20 cellular contexts compared by ENCODE assay signal in genomic region chr16:89525146-89525913, GRCh38. TPM values are rescaled to one million over a fixed set of nuclear protein-coding genes. Genes with fewer than 3 reads are reported as not detected.
DNase-seq lines count a peak whose midpoint lies in the region; ATAC-seq and TF ChIP-seq lines count a peak whose summit lies in the region.
"Had no signal": no experiment of that assay in that cellular context is flagged by ENCODE, and none has a peak within 500 bp of the region (broad histone marks: within the 10 kb centered on the region; RNA-seq: fewer than 3 reads in every experiment).

No MANE protein-coding gene starts in this region.

- DNase-seq in GM10248 (ENCODE audit: extremely low spot score) (peak; percentile 33), GM23338 (ENCODE audit: low spot score) (no peak), astrocyte of the cerebellum (ENCODE audit: low read depth) (no peak), neuronal stem cell (ENCODE audit: low spot score) (no peak), tibial nerve (ENCODE audit: low spot score in 2 of 2) (no peak), NCI-H2171 (lab: John Stamatoyannopoulos, UW) (no peak), NCI-H446 treated with DMSO at 0.1 percent for 48 hours (lab: John Stamatoyannopoulos, UW) (no peak)
- DNase-seq: activated gamma-delta T cell; amygdala; HCEC 1CT; hypothalamus; kidney; NCI-H1694; NCI-H345; stimulated activated CD4-positive, alpha-beta T cell treated with anti-CD3 and anti-CD28 coated beads, Interleukin-1b, Interleukin-23, amount 100 ng/mL, for 48 hours; T-helper 2 cell; uterus had no signal

- no peak overlapping the region for H2BK15ac ChIP-seq in neuronal stem cell (ENCODE audit: low read length)

- H3K36me3 Mint-ChIP-seq in GM23338 (ENCODE audit: low read depth) = peaks cover 77% of the 10 kb centered on the region

- TF ChIP-seq POLR2A in tibial nerve (IDR thresholded peaks at IDR 0.05) = no peak

- H3K4me1 Mint-ChIP-seq in GM23338 = no peaks in the 10 kb centered on the region; the same call in 2 of the 3 replicates

- ATAC-seq in GM23338 = peak; percentile 41
- ATAC-seq in GM18867 (IDR thresholded peaks at IDR 0.05; ENCODE audit: unreplicated experiment) = no peak
- ATAC-seq: activated CD4-positive, CD25-positive, alpha-beta regulatory T cell treated with anti-CD3 and anti-CD28 coated beads, Interleukin-2, amount 50 U/mL, for 24 hours had no signal

- H3K27me3 Mint-ChIP-seq in GM23338 (ENCODE audit: insufficient read depth, low read depth, poor library complexity) = peaks cover 3% of the 10 kb centered on the region

- H2AK5ac ChIP-seq in neuronal stem cell (ENCODE audit: low read depth, low read length) = no peak overlapping the region

- H3K79me1 ChIP-seq in neuronal stem cell (ENCODE audit: low read depth, low read length) = peaks cover 6% of the 10 kb centered on the region

- H3K9ac ChIP-seq in neuronal stem cell (ENCODE audit: low read depth, low read length, poor library complexity) = no peak overlapping the region

- no peak overlapping the region for H4K8ac ChIP-seq in neuronal stem cell (ENCODE audit: low read depth, low read length)

- peaks cover 42% of the 10 kb centered on the region for H3K36me3 ChIP-seq in GM23338 (ENCODE audit: insufficient read depth)
- peaks cover 59 to 96% of the 10 kb centered on the region in 2 donors for H3K36me3 ChIP-seq in neuronal stem cell (replicated peaks in 1 of 2; ENCODE audit: control insufficient read depth in 2 of 2, insufficient read depth in 2 of 2, low read length in 2 of 2)
- peaks cover 10 to 99% (median 22%) of the 10 kb centered on the region in 3 donors for H3K36me3 ChIP-seq in tibial nerve
- H3K36me3 ChIP-seq: uterus had no signal

- TF ChIP-seq EP300 in tibial nerve (IDR thresholded peaks at IDR 0.05) = no peak

- no peak overlapping the region for H2AFZ ChIP-seq in GM23338
- no peak overlapping the region for H2AFZ ChIP-seq in neuronal stem cell (ENCODE audit: low read length)

- POLR2A ChIA-PET in GM10248 (lab: Yijun Ruan, JAX) = no interaction called here

- no peak overlapping the region for H3K14ac ChIP-seq in neuronal stem cell (ENCODE audit: low read length)

- H3K23ac ChIP-seq in neuronal stem cell (ENCODE audit: low read depth, low read length, poor library complexity) = peak overlapping the region; percentile 27

- H3K4me3 ChIP-seq in GM23338 (no peak overlapping the region), astrocyte of the cerebellum (ENCODE audit: low read depth, low read length) (no peak overlapping the region), neuronal stem cell (ENCODE audit: low read length in 2 of 2) (no peak overlapping the region), tibial nerve (no peak overlapping the region)
- H3K4me3 ChIP-seq: uterus had no signal

- H3K9me3 ChIP-seq in neuronal stem cell (replicated peaks in 1 of 2; ENCODE audit: control insufficient read depth in 2 of 2, insufficient read depth in 1 of 2, low read depth in 1 of 2, low read length in 2 of 2) (no peaks in the 10 kb centered on the region), tibial nerve (no peaks in the 10 kb centered on the region)
- H3K9me3 ChIP-seq: neutrophil, uterus had no signal

- no peak overlapping the region for H3K18ac ChIP-seq in neuronal stem cell (ENCODE audit: low read length)

- no peak overlapping the region for H3K4me2 ChIP-seq in GM23338
- no peak overlapping the region for H3K4me2 ChIP-seq in neuronal stem cell (ENCODE audit: insufficient read depth, low read length, poor library complexity, severe bottlenecking)

- CTCF ChIA-PET in GM10248 (lab: Yijun Ruan, JAX) = interaction anchor here (0.9 to 1.7 kb wide), 5 partner anchors 8 to 788 kb away, joined by 3 to 5 read pairs (median 5); partner anchors contain the start of gene SPG7

- H3K27me3 ChIP-seq in GM23338 (ENCODE audit: insufficient read depth) = no peaks in the 10 kb centered on the region
- no peaks in the 10 kb centered on the region for H3K27me3 ChIP-seq in neuronal stem cell (ENCODE audit: control insufficient read depth in 3 of 3, insufficient read depth in 3 of 3, low read depth in 1 of 3, low read length in 3 of 3)
- no peaks in the 10 kb centered on the region for H3K27me3 ChIP-seq in tibial nerve
- H3K27me3 ChIP-seq: neutrophil, uterus had no signal

- no peak overlapping the region for H2BK5ac ChIP-seq in neuronal stem cell (ENCODE audit: low read length)

- H3K27ac ChIP-seq in GM23338 (ENCODE audit: low read depth) = no peak overlapping the region
- H3K27ac ChIP-seq in neuronal stem cell (replicated peaks; ENCODE audit: low read length) = no peak overlapping the region
- H3K27ac ChIP-seq in tibial nerve = no peak overlapping the region
- H3K27ac ChIP-seq: neutrophil, uterus had no signal

- H3K27ac Mint-ChIP-seq in GM23338 = no peak overlapping the region

- no peak overlapping the region for H2BK12ac ChIP-seq in neuronal stem cell (ENCODE audit: low read length)

- H3K9me3 Mint-ChIP-seq in GM23338 = no peaks in the 10 kb centered on the region

- H2BK120ac ChIP-seq in neuronal stem cell (ENCODE audit: low read depth, low read length) = no peak overlapping the region

- no peak overlapping the region for H3K4ac ChIP-seq in neuronal stem cell (ENCODE audit: low read length)

- no peak overlapping the region for H3K4me3 Mint-ChIP-seq in GM23338

- H4K91ac ChIP-seq in neuronal stem cell (ENCODE audit: low read depth, low read length, poor library complexity) = no peak overlapping the region

- TF ChIP-seq CTCF in GM10248 (IDR thresholded peaks at IDR 0.05; ENCODE audit: control extremely low read depth, extremely low read depth, low read depth, missing control alignments) (peak; percentile 29), GM23338 (conservative IDR thresholded peaks at IDR 0.05; ENCODE audit: low read depth in 2 of 2) (0 out of 4 replicates have a peak, but pooled peaks have one; percentile 5 to 13), astrocyte of the cerebellum (IDR thresholded peaks at IDR 0.05; ENCODE audit: low read depth, low read length, missing control alignments) (peak; percentile 7), tibial nerve (IDR thresholded peaks at IDR 0.05) (no peak)

- in situ Hi-C loops in astrocyte of the cerebellum (cut with HindIII; ENCODE audit: low sequenced_read_pairs) = no loop called here

- peaks cover 18% of the 10 kb centered on the region for H4K20me1 ChIP-seq in GM23338 (replicated peaks; ENCODE audit: insufficient read depth)

- H3K9me2 ChIP-seq in GM23338 (ENCODE audit: insufficient read depth) = no peaks in the 10 kb centered on the region

- H3K4me1 ChIP-seq in GM23338 (ENCODE audit: insufficient read depth) (no peaks in the 10 kb centered on the region), neuronal stem cell (ENCODE audit: control insufficient read depth in 2 of 2, insufficient read depth in 1 of 2, low read depth in 1 of 2, low read length in 2 of 2) (no peaks in the 10 kb centered on the region), tibial nerve (no peaks in the 10 kb centered on the region)
- H3K4me1 ChIP-seq: uterus had no signal

- no CpG with 5 or more reads among the region's 20 CpGs for WGBS in neuronal stem cell (ENCODE audit: extremely low coverage in 2 of 2, insufficient read length in 2 of 2, insufficient replicate concordance in 1 of 2), 2 donors
- WGBS in tibial nerve, 2 donors = 75 to 84% methylated on average over 20 of the region's 20 CpGs

- peaks cover 46% of the 10 kb centered on the region for H3K79me2 ChIP-seq in GM23338 (replicated peaks; ENCODE audit: insufficient read depth)

- H3F3A ChIP-seq in GM23338 (replicated peaks; ENCODE audit: low read depth) = peaks cover 22% of the 10 kb centered on the region; the same call in 1 of the 2 replicates

TF ChIP-seq in GM23338, 12 proteins besides CTCF, POLR2A, EP300 and RAD21:
- TF ChIP-seq ZNF331 (CRISPR knock-in tag; IDR thresholded peaks at IDR 0.05; ENCODE audit: low read depth) = no peak
- TF ChIP-seq NANOG (IDR thresholded peaks at IDR 0.05; ENCODE audit: borderline replicate concordance) = no peak

RNA-seq across cellular contexts. Expression of gene SPG7, which starts 17.1 kb away (rescaled TPM):
- total RNA-seq in GM23338 (2014; rRNA removed; shearing (Covaris generic)) = 267 and 326 TPM in 2 replicates
- polyA plus RNA-seq in GM23338 (2016; fragmentation: Nextera tagmentation; extraction: Ambion mirVana) = 69.4 and 77.1 TPM in 2 replicates
- 43.4 TPM for polyA plus RNA-seq in neuronal stem cell (2013, experiment 1 of 2)
- polyA plus RNA-seq in neuronal stem cell (2013, experiment 2 of 2) = 47.1 TPM
- 100 to 1,000 TPM; 102 to 178 (median 127) TPM for total RNA-seq in tibial nerve

RNA-seq across cellular contexts. Expression of gene ANKRD11, which starts 35.0 kb away (rescaled TPM):
- 114 and 159 TPM in 2 replicates for total RNA-seq in GM23338 (2014; rRNA removed; shearing (Covaris generic))
- 130 and 140 TPM in 2 replicates for polyA plus RNA-seq in GM23338 (2016; fragmentation: Nextera tagmentation; extraction: Ambion mirVana)
- polyA plus RNA-seq in neuronal stem cell (2013, experiment 1 of 2) = 65.4 TPM
- polyA plus RNA-seq in neuronal stem cell (2013, experiment 2 of 2) = 69.8 TPM
- 100 to 1,000 TPM; 104 to 177 (median 112) TPM for total RNA-seq in tibial nerve

RNA-seq across cellular contexts. Expression of gene RPL13, which starts 35.2 kb away (rescaled TPM):
- total RNA-seq in GM23338 (2014; rRNA removed; shearing (Covaris generic)) = 3,617 and 4,677 TPM in 2 replicates
- 3,489 and 3,901 TPM in 2 replicates for polyA plus RNA-seq in GM23338 (2016; fragmentation: Nextera tagmentation; extraction: Ambion mirVana)
- polyA plus RNA-seq in neuronal stem cell (2013, experiment 1 of 2) = 5,003 TPM
- polyA plus RNA-seq in neuronal stem cell (2013, experiment 2 of 2) = 4,966 TPM
- total RNA-seq in tibial nerve = 1,000 to 10,000 TPM; 5,811 to 9,745 (median 6,935) TPM

RNA-seq across cellular contexts. Expression of gene CPNE7, which starts 50.2 kb away (rescaled TPM):
- total RNA-seq in GM23338 (2014; rRNA removed; shearing (Covaris generic)) = 15.7 and 18.4 TPM in 2 replicates
- 10.0 and 11.2 TPM in 2 replicates for polyA plus RNA-seq in GM23338 (2016; fragmentation: Nextera tagmentation; extraction: Ambion mirVana)
- polyA plus RNA-seq in neuronal stem cell (2013, experiment 1 of 2) = 1.4 TPM
- polyA plus RNA-seq in neuronal stem cell (2013, experiment 2 of 2) = 1.6 TPM
- total RNA-seq in tibial nerve = 10 to 100 TPM in 1 of 4 donors, 1 to 10 TPM in 1, under 1 TPM in 1, not detected in 1; 0.90 to 10.0 (median 4.2) TPM

Comparison
In these comparisons a context has a peak if more than half of its experiments do, and no peak if none do; other contexts are left out.
1. CTCF ChIP-seq: peak in GM10248 (single experiment), GM23338 (2 of 2) and astrocyte of the cerebellum (single experiment); none in tibial nerve (0 of 5).